ENCODE assay signal across 19 cellular contexts in genomic region chr2:156837635-156838034, GRCh38.
"Had no signal": no experiment of that assay in that cellular context is flagged by ENCODE, and none has a peak within 500 bp of the region (broad histone marks: within the 10 kb centered on the region; RNA-seq: fewer than 3 reads in every experiment).

No MANE protein-coding gene starts in this region.

- H3K9me3 ChIP-seq: pancreas had no signal

- H3K4me1 ChIP-seq: pancreas had no signal

- H3K36me3 Mint-ChIP-seq: natural killer cell treated with Interleukin-12 subunit alpha and Interleukin-12 subunit beta and Interleukin-15 and Interleukin-18, amount 100 ng/mL, for 72 hours; neural progenitor cell had no signal

- H3K4me3 Mint-ChIP-seq: endodermal cell; natural killer cell treated with Interleukin-12 subunit alpha and Interleukin-12 subunit beta and Interleukin-15 and Interleukin-18, amount 100 ng/mL, for 72 hours; neural progenitor cell had no signal

- H3K4me1 Mint-ChIP-seq: neural progenitor cell had no signal

- H3K4me3 ChIP-seq: hepatocyte, lung, neural progenitor cell, pancreas had no signal

- H3K9me3 Mint-ChIP-seq: endodermal cell had no signal

- H3K36me3 ChIP-seq: neural progenitor cell, pancreas had no signal

- H3K27ac Mint-ChIP-seq: endodermal cell; natural killer cell treated with Interleukin-12 subunit alpha and Interleukin-12 subunit beta and Interleukin-15 and Interleukin-18, amount 100 ng/mL, for 72 hours; neural progenitor cell; progenitor cell of endocrine pancreas had no signal

- H3K27me3 Mint-ChIP-seq: natural killer cell treated with Interleukin-12 subunit alpha and Interleukin-12 subunit beta and Interleukin-15 and Interleukin-18, amount 100 ng/mL, for 72 hours; progenitor cell of endocrine pancreas had no signal

- H3K27ac ChIP-seq: hepatocyte, neural progenitor cell, pancreas had no signal

- DNase-seq: effector CD4-positive, alpha-beta T cell; endodermal cell; foreskin melanocyte; head of caudate nucleus; left colon; left ventricle myocardium superior; midbrain; nucleus accumbens; pancreas; right cardiac atrium; small intestine; stimulated activated CD4-positive, alpha-beta T cell treated with anti-CD3 and anti-CD28 coated beads, Interleukin-2, amount 100 ng/mL, for 48 hours; stimulated activated naive CD4-positive, alpha-beta T cell treated with Interleukin-2 at 50 U/mL for 16 hours; trophoblast cell had no signal

- H3K27me3 ChIP-seq: hepatocyte, neural progenitor cell, pancreas had no signal
